Comparison of ENCODE assay signal across 1 cellular context in genomic region chr17:42322382-42323267, GRCh38.
A peak's percentile ranks its signal among the peaks of the same experiment; 100 is the strongest.
TF ChIP-seq lines count a peak whose summit lies in the region.

No MANE protein-coding gene starts in this region.

TF ChIP-seq in HepG2, 621 proteins besides CTCF, POLR2A, EP300 and RAD21 (continued from another document and continues in another):
- TF ChIP-seq HNF4G (IDR thresholded peaks at IDR 0.05; ENCODE audit: borderline replicate concordance, low read depth, low read length), result no peak
- TF ChIP-seq HNF4G (CRISPR knock-in tag; IDR thresholded peaks at IDR 0.05; ENCODE audit: borderline replicate concordance, low read depth), result 0 out of 2 replicates have a peak, but pooled peaks have one; percentile 12
- TF ChIP-seq, protein P1, sequence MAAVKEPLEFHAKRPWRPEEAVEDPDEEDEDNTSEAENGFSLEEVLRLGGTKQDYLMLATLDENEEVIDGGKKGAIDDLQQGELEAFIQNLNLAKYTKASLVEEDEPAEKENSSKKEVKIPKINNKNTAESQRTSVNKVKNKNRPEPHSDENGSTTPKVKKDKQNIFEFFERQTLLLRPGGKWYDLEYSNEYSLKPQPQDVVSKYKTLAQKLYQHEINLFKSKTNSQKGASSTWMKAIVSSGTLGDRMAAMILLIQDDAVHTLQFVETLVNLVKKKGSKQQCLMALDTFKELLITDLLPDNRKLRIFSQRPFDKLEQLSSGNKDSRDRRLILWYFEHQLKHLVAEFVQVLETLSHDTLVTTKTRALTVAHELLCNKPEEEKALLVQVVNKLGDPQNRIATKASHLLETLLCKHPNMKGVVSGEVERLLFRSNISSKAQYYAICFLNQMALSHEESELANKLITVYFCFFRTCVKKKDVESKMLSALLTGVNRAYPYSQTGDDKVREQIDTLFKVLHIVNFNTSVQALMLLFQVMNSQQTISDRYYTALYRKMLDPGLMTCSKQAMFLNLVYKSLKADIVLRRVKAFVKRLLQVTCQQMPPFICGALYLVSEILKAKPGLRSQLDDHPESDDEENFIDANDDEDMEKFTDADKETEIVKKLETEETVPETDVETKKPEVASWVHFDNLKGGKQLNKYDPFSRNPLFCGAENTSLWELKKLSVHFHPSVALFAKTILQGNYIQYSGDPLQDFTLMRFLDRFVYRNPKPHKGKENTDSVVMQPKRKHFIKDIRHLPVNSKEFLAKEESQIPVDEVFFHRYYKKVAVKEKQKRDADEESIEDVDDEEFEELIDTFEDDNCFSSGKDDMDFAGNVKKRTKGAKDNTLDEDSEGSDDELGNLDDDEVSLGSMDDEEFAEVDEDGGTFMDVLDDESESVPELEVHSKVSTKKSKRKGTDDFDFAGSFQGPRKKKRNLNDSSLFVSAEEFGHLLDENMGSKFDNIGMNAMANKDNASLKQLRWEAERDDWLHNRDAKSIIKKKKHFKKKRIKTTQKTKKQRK (IDR thresholded peaks at IDR 0.05; ENCODE audit: low read length), result no peak
- TF ChIP-seq ZNF33B (CRISPR knock-in tag; IDR thresholded peaks at IDR 0.05), result 0 out of 2 replicates have a peak, but pooled peaks have one; percentile 31
- TF ChIP-seq ARID4A (CRISPR knock-in tag; IDR thresholded peaks at IDR 0.05; ENCODE audit: borderline replicate concordance), result peak; percentile 25; the same call in 1 of the 2 replicates
- no peak for TF ChIP-seq SKIL (CRISPR knock-in tag; IDR thresholded peaks at IDR 0.05; ENCODE audit: borderline replicate concordance)
- no peak for TF ChIP-seq ZNF644 (CRISPR knock-in tag; IDR thresholded peaks at IDR 0.05; ENCODE audit: low read depth)
- peak; percentile 97 for TF ChIP-seq ZNF580 (CRISPR knock-in tag; IDR thresholded peaks at IDR 0.05; ENCODE audit: borderline replicate concordance, low read depth)
- TF ChIP-seq, protein P2, sequence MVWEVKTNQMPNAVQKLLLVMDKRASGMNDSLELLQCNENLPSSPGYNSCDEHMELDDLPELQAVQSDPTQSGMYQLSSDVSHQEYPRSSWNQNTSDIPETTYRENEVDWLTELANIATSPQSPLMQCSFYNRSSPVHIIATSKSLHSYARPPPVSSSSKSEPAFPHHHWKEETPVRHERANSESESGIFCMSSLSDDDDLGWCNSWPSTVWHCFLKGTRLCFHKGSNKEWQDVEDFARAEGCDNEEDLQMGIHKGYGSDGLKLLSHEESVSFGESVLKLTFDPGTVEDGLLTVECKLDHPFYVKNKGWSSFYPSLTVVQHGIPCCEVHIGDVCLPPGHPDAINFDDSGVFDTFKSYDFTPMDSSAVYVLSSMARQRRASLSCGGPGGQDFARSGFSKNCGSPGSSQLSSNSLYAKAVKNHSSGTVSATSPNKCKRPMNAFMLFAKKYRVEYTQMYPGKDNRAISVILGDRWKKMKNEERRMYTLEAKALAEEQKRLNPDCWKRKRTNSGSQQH (CRISPR knock-in tag; IDR thresholded peaks at IDR 0.05; ENCODE audit: low read depth), result no peak
- TF ChIP-seq ZNF367 (CRISPR knock-in tag; IDR thresholded peaks at IDR 0.05; ENCODE audit: borderline replicate concordance), result no peak
- TF ChIP-seq NCOR1 (IDR thresholded peaks at IDR 0.05; ENCODE audit: borderline replicate concordance, low read length), result no peak
- peak; percentile 76 for TF ChIP-seq SALL1 (CRISPR knock-in tag; IDR thresholded peaks at IDR 0.05)
- TF ChIP-seq BRCA1 (CRISPR knock-in tag; IDR thresholded peaks at IDR 0.05), result no peak
- TF ChIP-seq ZNF10 (CRISPR knock-in tag; IDR thresholded peaks at IDR 0.05; ENCODE audit: borderline replicate concordance, low read depth), result no peak
- TF ChIP-seq ZSCAN31 (CRISPR knock-in tag; IDR thresholded peaks at IDR 0.05; ENCODE audit: low read depth), result no peak
- TF ChIP-seq IKZF5 (CRISPR knock-in tag; IDR thresholded peaks at IDR 0.05), result peak; percentile 78
- TF ChIP-seq, protein P3, sequence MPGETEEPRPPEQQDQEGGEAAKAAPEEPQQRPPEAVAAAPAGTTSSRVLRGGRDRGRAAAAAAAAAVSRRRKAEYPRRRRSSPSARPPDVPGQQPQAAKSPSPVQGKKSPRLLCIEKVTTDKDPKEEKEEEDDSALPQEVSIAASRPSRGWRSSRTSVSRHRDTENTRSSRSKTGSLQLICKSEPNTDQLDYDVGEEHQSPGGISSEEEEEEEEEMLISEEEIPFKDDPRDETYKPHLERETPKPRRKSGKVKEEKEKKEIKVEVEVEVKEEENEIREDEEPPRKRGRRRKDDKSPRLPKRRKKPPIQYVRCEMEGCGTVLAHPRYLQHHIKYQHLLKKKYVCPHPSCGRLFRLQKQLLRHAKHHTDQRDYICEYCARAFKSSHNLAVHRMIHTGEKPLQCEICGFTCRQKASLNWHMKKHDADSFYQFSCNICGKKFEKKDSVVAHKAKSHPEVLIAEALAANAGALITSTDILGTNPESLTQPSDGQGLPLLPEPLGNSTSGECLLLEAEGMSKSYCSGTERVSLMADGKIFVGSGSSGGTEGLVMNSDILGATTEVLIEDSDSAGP (CRISPR knock-in tag; IDR thresholded peaks at IDR 0.05; ENCODE audit: borderline replicate concordance), result peak; percentile 56
- TF ChIP-seq HNRNPL (IDR thresholded peaks at IDR 0.05; ENCODE audit: low read depth, low read length), result no peak
- no peak for TF ChIP-seq ZFP36L1 (CRISPR knock-in tag; IDR thresholded peaks at IDR 0.05)
- no peak for TF ChIP-seq DBP (CRISPR knock-in tag; IDR thresholded peaks at IDR 0.05; ENCODE audit: not compliant biosample characterization)
- TF ChIP-seq HNRNPH1 (optimal IDR thresholded peaks at IDR 0.05; ENCODE audit: low read depth, low read length), result no peak
- no peak for TF ChIP-seq TCF7L2 (IDR thresholded peaks at IDR 0.05; ENCODE audit: low read depth, low read length)
- no peak for TF ChIP-seq ZNF713 (CRISPR knock-in tag; IDR thresholded peaks at IDR 0.05)
- TF ChIP-seq NFKBIZ (CRISPR knock-in tag; IDR thresholded peaks at IDR 0.05), result no peak
- TF ChIP-seq ZBTB21 (CRISPR knock-in tag; IDR thresholded peaks at IDR 0.05), result 0 out of 2 replicates have a peak, but pooled peaks have one; percentile 46
- TF ChIP-seq ZIK1 (CRISPR knock-in tag; IDR thresholded peaks at IDR 0.05; ENCODE audit: borderline replicate concordance, low read depth), result no peak
- no peak for TF ChIP-seq PCBP2 (optimal IDR thresholded peaks at IDR 0.05; ENCODE audit: low read depth, low read length, poor library complexity, severe bottlenecking)
- TF ChIP-seq ZMYM3 (CRISPR knock-in tag; IDR thresholded peaks at IDR 0.05), result no peak
- TF ChIP-seq TRIM24 (CRISPR knock-in tag; IDR thresholded peaks at IDR 0.05), result no peak
- no peak for TF ChIP-seq ZNF30 (CRISPR knock-in tag; IDR thresholded peaks at IDR 0.05)
- TF ChIP-seq CHD2 (IDR thresholded peaks at IDR 0.05; ENCODE audit: low read depth, low read length), result no peak
- TF ChIP-seq, protein P4, sequence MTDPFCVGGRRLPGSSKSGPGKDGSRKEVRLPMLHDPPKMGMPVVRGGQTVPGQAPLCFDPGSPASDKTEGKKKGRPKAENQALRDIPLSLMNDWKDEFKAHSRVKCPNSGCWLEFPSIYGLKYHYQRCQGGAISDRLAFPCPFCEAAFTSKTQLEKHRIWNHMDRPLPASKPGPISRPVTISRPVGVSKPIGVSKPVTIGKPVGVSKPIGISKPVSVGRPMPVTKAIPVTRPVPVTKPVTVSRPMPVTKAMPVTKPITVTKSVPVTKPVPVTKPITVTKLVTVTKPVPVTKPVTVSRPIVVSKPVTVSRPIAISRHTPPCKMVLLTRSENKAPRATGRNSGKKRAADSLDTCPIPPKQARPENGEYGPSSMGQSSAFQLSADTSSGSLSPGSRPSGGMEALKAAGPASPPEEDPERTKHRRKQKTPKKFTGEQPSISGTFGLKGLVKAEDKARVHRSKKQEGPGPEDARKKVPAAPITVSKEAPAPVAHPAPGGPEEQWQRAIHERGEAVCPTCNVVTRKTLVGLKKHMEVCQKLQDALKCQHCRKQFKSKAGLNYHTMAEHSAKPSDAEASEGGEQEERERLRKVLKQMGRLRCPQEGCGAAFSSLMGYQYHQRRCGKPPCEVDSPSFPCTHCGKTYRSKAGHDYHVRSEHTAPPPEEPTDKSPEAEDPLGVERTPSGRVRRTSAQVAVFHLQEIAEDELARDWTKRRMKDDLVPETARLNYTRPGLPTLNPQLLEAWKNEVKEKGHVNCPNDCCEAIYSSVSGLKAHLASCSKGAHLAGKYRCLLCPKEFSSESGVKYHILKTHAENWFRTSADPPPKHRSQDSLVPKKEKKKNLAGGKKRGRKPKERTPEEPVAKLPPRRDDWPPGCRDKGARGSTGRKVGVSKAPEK (CRISPR knock-in tag; IDR thresholded peaks at IDR 0.05; ENCODE audit: borderline replicate concordance), result no peak
